In the genomic region with DNA sequence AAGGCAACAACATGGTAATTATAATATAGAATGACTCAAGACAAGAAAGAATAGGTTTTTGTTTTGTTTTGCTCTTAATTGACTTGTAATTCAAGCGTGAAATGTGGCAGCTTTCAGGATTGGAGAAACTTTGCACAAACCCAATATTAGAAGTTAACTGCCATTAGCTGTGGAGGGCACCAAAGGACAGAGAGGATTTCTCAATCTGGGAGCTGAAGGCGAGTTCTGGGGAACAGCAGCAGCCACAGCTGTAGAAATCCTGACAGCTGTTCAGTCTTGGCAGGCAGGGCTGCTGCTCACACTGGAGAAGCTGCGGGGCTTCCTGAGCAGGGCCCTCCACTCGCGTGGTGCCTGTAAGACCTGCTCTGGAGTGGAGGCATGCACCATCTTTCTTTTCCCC, we compare ENCODE assay signal across 20 cellular contexts. TPM values are rescaled to one million over a fixed set of nuclear protein-coding genes. Genes with fewer than 3 reads are reported as not detected.
DNase-seq lines count a peak whose midpoint lies in the region; ATAC-seq and TF ChIP-seq lines count a peak whose summit lies in the region.
"Had no signal": no experiment of that assay in that cellular context is flagged by ENCODE, and none has a peak within 500 bp of the region (broad histone marks: within the 10 kb centered on the region; RNA-seq: fewer than 3 reads in every experiment).

No MANE protein-coding gene starts in this region.

- no peak overlapping the region for H3K4me3 Mint-ChIP-seq in effector memory CD8-positive, alpha-beta T cell
- H3K4me3 Mint-ChIP-seq: activated naive CD4-positive, alpha-beta T cell treated with anti-CD3 and anti-CD28 coated beads, Interleukin-2, amount 10 ng/mL, durations not matched to agents 7 days and 5 days; endodermal cell; stimulated activated memory B cell treated with anti-CD40 and anti-IgM and Interleukin-4, amounts not matched to agents 10 μg/mL and 1 μg/mL and 100 μg/mL, for 72 hours; T-helper 1 cell treated with Interleukin-12 subunit alpha and Interleukin-12 subunit beta and Interleukin-4 antibody, amounts not matched to agents 30 μg/mL and 1 μg/mL, for 36 hours had no signal

- H3K4me1 ChIP-seq in SJCRH30, result peaks cover 8% of the 10 kb centered on the region
- H3K4me1 ChIP-seq in left ventricle myocardium inferior, result peaks cover 62% of the 10 kb centered on the region
- H3K4me1 ChIP-seq: breast epithelium had no signal

- no peak overlapping the region for H3K4me3 ChIP-seq in SJCRH30
- no peak overlapping the region for H3K4me3 ChIP-seq in left ventricle myocardium inferior
- H3K4me3 ChIP-seq: breast epithelium had no signal

- intact Hi-C loops in left ventricle myocardium inferior (cut with micrococcal nuclease) (loop anchor here (5.0 to 10.0 kb wide), 2 partner anchors 189 to 542 kb away; no protein-coding TSS in a partner anchor), sciatic nerve (cut with DNase I) (no loop called here)

- no peaks in the 10 kb centered on the region for H3K9me3 Mint-ChIP-seq in effector memory CD8-positive, alpha-beta T cell
- H3K9me3 Mint-ChIP-seq: activated naive CD4-positive, alpha-beta T cell treated with anti-CD3 and anti-CD28 coated beads, Interleukin-2, amount 10 ng/mL, durations not matched to agents 7 days and 5 days; endodermal cell; stimulated activated memory B cell treated with anti-CD40 and anti-IgM and Interleukin-4, amounts not matched to agents 10 μg/mL and 1 μg/mL and 100 μg/mL, for 72 hours; T-helper 1 cell treated with Interleukin-12 subunit alpha and Interleukin-12 subunit beta and Interleukin-4 antibody, amounts not matched to agents 30 μg/mL and 1 μg/mL, for 36 hours had no signal

- H3K36me3 ChIP-seq in SJCRH30 (no peaks in the 10 kb centered on the region), left ventricle myocardium inferior (no peaks in the 10 kb centered on the region)
- H3K36me3 ChIP-seq: breast epithelium had no signal

- H3K27me3 Mint-ChIP-seq in effector memory CD8-positive, alpha-beta T cell, result no peaks in the 10 kb centered on the region

- TF ChIP-seq CTCF in left ventricle myocardium inferior (IDR thresholded peaks at IDR 0.05; ENCODE audit: borderline replicate concordance), result no peak

- peak; percentile 90 for ATAC-seq in sciatic nerve
- no peak for ATAC-seq in effector memory CD8-positive, alpha-beta T cell (replicated peaks)
- no peak for ATAC-seq in HG03280 (IDR thresholded peaks at IDR 0.05; ENCODE audit: unreplicated experiment)
- ATAC-seq: HCT116; stimulated activated memory B cell treated with anti-CD40 and anti-IgM and Interleukin-4, amounts not matched to agents 10 μg/mL and 1 μg/mL and 100 μg/mL, for 72 hours had no signal

- DNase-seq in DMS79 treated with DMSO at 0.1 percent for 48 hours (lab: John Stamatoyannopoulos, UW) (peak; percentile 50), SJCRH30 (peak; percentile 73 to 87), left ventricle myocardium inferior (peak; percentile 50), sciatic nerve (ENCODE audit: low spot score) (no peak), NCI-H748 treated with DMSO at 0.1 percent for 48 hours (lab: John Stamatoyannopoulos, UW) (no peak), DMS153 (lab: John Stamatoyannopoulos, UW) (no peak)
- no peak for DNase-seq in effector memory CD8-positive, alpha-beta T cell
- DNase-seq: activated CD8-positive, alpha-beta memory T cell treated with anti-CD3 and anti-CD28 coated beads, Interleukin-2, amount 50 U/mL, for 4 hours; activated naive CD4-positive, alpha-beta T cell treated with anti-CD3 and anti-CD28 coated beads, Interleukin-2, amount 10 ng/mL, durations not matched to agents 7 days and 5 days; endodermal cell; glutamatergic neuron; kidney glomerular epithelial cell; NCI-H1694 treated with DMSO at 0.1 percent for 48 hours; NCI-H526 had no signal

- no peaks in the 10 kb centered on the region for H3K36me3 Mint-ChIP-seq in effector memory CD8-positive, alpha-beta T cell (ENCODE audit: insufficient read depth)
- H3K36me3 Mint-ChIP-seq: activated naive CD4-positive, alpha-beta T cell treated with anti-CD3 and anti-CD28 coated beads, Interleukin-2, amount 10 ng/mL, durations not matched to agents 7 days and 5 days; stimulated activated memory B cell treated with anti-CD40 and anti-IgM and Interleukin-4, amounts not matched to agents 10 μg/mL and 1 μg/mL and 100 μg/mL, for 72 hours had no signal

- H3K27me3 ChIP-seq in SJCRH30 (no peaks in the 10 kb centered on the region), left ventricle myocardium inferior (ENCODE audit: low read depth) (no peaks in the 10 kb centered on the region)
- H3K27me3 ChIP-seq: breast epithelium had no signal

- H3K27ac ChIP-seq in SJCRH30, result peak overlapping the region; percentile 41
- peak overlapping the region; percentile 51 for H3K27ac ChIP-seq in left ventricle myocardium inferior (replicated peaks)
- H3K27ac ChIP-seq: breast epithelium, HL-60 had no signal

- H3K27ac Mint-ChIP-seq in effector memory CD8-positive, alpha-beta T cell, result no peak overlapping the region
- H3K27ac Mint-ChIP-seq: activated naive CD4-positive, alpha-beta T cell treated with anti-CD3 and anti-CD28 coated beads, Interleukin-2, amount 10 ng/mL, durations not matched to agents 7 days and 5 days; endodermal cell; stimulated activated memory B cell treated with anti-CD40 and anti-IgM and Interleukin-4, amounts not matched to agents 10 μg/mL and 1 μg/mL and 100 μg/mL, for 72 hours; T-helper 1 cell treated with Interleukin-12 subunit alpha and Interleukin-12 subunit beta and Interleukin-4 antibody, amounts not matched to agents 30 μg/mL and 1 μg/mL, for 36 hours had no signal

- H3K9me3 ChIP-seq in SJCRH30 (replicated peaks), result no peaks in the 10 kb centered on the region
- no peaks in the 10 kb centered on the region for H3K9me3 ChIP-seq in left ventricle myocardium inferior (replicated peaks)
- H3K9me3 ChIP-seq: breast epithelium had no signal

- H3K4me1 Mint-ChIP-seq in effector memory CD8-positive, alpha-beta T cell (ENCODE audit: low read depth in 2 of 2), result no peaks in the 10 kb centered on the region
- H3K4me1 Mint-ChIP-seq: activated naive CD4-positive, alpha-beta T cell treated with anti-CD3 and anti-CD28 coated beads, Interleukin-2, amount 10 ng/mL, durations not matched to agents 7 days and 5 days; stimulated activated memory B cell treated with anti-CD40 and anti-IgM and Interleukin-4, amounts not matched to agents 10 μg/mL and 1 μg/mL and 100 μg/mL, for 72 hours had no signal

RNA-seq across cellular contexts. Expression of a gene that starts 33.2 kb away (rescaled TPM):
- total RNA-seq in SJCRH30 (2014; rRNA removed; shearing (Covaris generic)), result 1.5 and 2.2 TPM in 2 replicates
- 62.6 TPM for total RNA-seq in left ventricle myocardium inferior
- 29.7 TPM for total RNA-seq in sciatic nerve

Comparison
In these comparisons a context has a peak if more than half of its experiments do, and no peak if none do; other contexts are left out.
1. DNase-seq: peak in DMS79 treated with DMSO at 0.1 percent for 48 hours (single experiment), SJCRH30 (2 of 2) and left ventricle myocardium inferior (single experiment); none in sciatic nerve (single experiment), effector memory CD8-positive, alpha-beta T cell (0 of 3), NCI-H748 treated with DMSO at 0.1 percent for 48 hours (single experiment) and DMS153 (single experiment).